Comparison of ENCODE assay signal across 8 cellular contexts in the genomic region with DNA sequence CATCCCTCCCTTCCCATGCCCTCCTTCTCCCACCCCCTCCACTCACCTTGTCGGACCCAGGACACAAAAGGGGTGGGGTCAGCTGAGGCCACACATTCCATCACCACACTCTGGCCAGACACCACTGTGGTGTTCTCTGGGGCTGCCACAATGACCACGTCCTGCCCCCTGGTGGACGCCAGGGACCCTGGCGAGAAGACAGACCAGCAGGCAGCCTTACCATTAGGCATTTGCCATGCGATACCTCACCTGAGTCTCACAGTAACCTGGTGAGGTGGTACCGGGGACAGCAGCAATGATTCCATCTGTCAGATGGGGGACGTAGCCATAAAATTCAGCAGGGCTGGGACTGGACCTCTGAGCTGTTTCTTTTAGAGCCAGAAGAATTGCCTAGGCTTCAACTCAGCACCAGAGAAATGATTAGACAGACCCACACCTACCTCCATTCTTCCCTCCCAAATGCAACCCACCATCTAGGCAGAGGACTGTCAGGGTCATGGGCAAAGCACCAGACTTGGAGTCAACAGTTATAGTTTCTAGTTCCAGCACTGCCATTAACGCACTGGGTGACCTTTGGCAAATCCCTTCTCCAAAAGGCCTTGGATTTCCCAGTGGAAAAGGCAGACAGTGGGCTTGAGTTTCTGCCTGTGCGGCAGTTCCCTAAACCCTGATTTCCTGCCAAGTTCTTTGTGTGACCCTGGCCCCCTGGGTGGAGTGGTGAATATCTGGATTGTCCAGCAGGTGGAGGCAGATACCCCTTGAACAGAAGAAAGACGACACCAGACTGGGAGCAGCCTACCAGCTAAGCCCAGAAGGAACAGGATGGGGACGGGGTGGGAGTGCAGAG. TPM values are rescaled to one million over a fixed set of nuclear protein-coding genes. Genes with fewer than 3 reads are reported as not detected.
DNase-seq lines count a peak whose midpoint lies in the region; ATAC-seq, FAIRE-seq and TF ChIP-seq lines count a peak whose summit lies in the region.

No MANE protein-coding gene starts in this region.

- H3K79me2 ChIP-seq in Karpas-422 (ENCODE audit: low read length) (no peaks in the 10 kb centered on the region), OCI-LY7 (ENCODE audit: insufficient read depth, low read depth, low read length) (no peaks in the 10 kb centered on the region)

- H3K27me3 ChIP-seq in Karpas-422 (ENCODE audit: low read length): no peaks in the 10 kb centered on the region

- ATAC-seq in activated T-helper 17 cell treated with anti-CD3 and anti-CD28 coated beads, Interleukin-2, amount 50 U/mL, for 72 hours (replicated peaks): peak; percentile 63
- ATAC-seq in HG02884 (IDR thresholded peaks at IDR 0.05; ENCODE audit: unreplicated experiment) (no peak), HG03439 (IDR thresholded peaks at IDR 0.05; ENCODE audit: unreplicated experiment) (no peak)

- DNase-seq in DMS153 treated with DMSO at 0.1 percent for 48 hours (lab: John Stamatoyannopoulos, UW; ENCODE audit: unreplicated experiment) (peak; percentile 15), Karpas-422 (peak; percentile 83), OCI-LY7 (ENCODE audit: low spot score) (peak; percentile 65), frontal cortex (ENCODE audit: low spot score in 2 of 2) (peak; percentile 64 to 84), osteocyte (ENCODE audit: extremely low spot score, unreplicated experiment) (peak; percentile 92)

- no peak overlapping the region for H2AFZ ChIP-seq in Karpas-422 (ENCODE audit: low read length)
- H2AFZ ChIP-seq in OCI-LY7 (ENCODE audit: low read length): no peak overlapping the region

- H3K27ac Mint-ChIP-seq in activated T-helper 17 cell treated with anti-CD3 and anti-CD28 coated beads, Interleukin-2, amount 50 U/mL, for 72 hours: no peak overlapping the region
- peak overlapping the region; percentile 88 for H3K27ac Mint-ChIP-seq in osteocyte (ENCODE audit: unreplicated experiment)

- no peaks in the 10 kb centered on the region for H3K9me3 Mint-ChIP-seq in activated T-helper 17 cell treated with anti-CD3 and anti-CD28 coated beads, Interleukin-2, amount 50 U/mL, for 72 hours
- no peaks in the 10 kb centered on the region for H3K9me3 Mint-ChIP-seq in osteocyte (ENCODE audit: unreplicated experiment)

- H4K20me1 ChIP-seq in Karpas-422 (ENCODE audit: insufficient read depth, low read depth, low read length) (0 out of 2 replicates have a peak, but pooled peaks cover 6% of the 10 kb centered on the region), OCI-LY7 (ENCODE audit: insufficient read depth, low read length) (no peaks in the 10 kb centered on the region)

- H3K4me3 Mint-ChIP-seq in activated T-helper 17 cell treated with anti-CD3 and anti-CD28 coated beads, Interleukin-2, amount 50 U/mL, for 72 hours: no peak overlapping the region
- no peak overlapping the region for H3K4me3 Mint-ChIP-seq in osteocyte (ENCODE audit: unreplicated experiment)

- intact Hi-C loops in OCI-LY7 (cut with micrococcal nuclease; ENCODE audit: unreplicated experiment): loop anchor here (1.0 kb wide), 1 partner anchor 83 kb away; no protein-coding TSS in a partner anchor

- peaks cover 5% of the 10 kb centered on the region for H3K4me1 Mint-ChIP-seq in activated T-helper 17 cell treated with anti-CD3 and anti-CD28 coated beads, Interleukin-2, amount 50 U/mL, for 72 hours
- peaks cover 18% of the 10 kb centered on the region for H3K4me1 Mint-ChIP-seq in osteocyte (ENCODE audit: unreplicated experiment)

- no peak overlapping the region for H3K4me3 ChIP-seq in Karpas-422 (ENCODE audit: low read length)
- H3K4me3 ChIP-seq in OCI-LY7 (ENCODE audit: low read depth, low read length, poor library complexity, severe bottlenecking): no peak overlapping the region

- FAIRE-seq in frontal cortex (lab: Jason Lieb, UNC): no peak

- H3K9ac ChIP-seq in Karpas-422 (ENCODE audit: low read length): no peak overlapping the region

- 0 out of 2 replicates have a peak, but pooled peaks cover 3% of the 10 kb centered on the region for H3K4me1 ChIP-seq in Karpas-422 (ENCODE audit: low read length)
- no peaks in the 10 kb centered on the region for H3K4me1 ChIP-seq in OCI-LY7 (ENCODE audit: insufficient read depth, low read length, poor library complexity, severe bottlenecking)

- CTCF ChIA-PET in OCI-LY7 (lab: Charles Lee; ENCODE audit: unreplicated experiment): interaction anchor here (0.6 kb wide), 2 partner anchors 125 to 170 kb away, joined by 8 to 13 read pairs; no protein-coding TSS in a partner anchor

- H3K36me3 ChIP-seq in Karpas-422 (ENCODE audit: insufficient read depth, low read length): no peaks in the 10 kb centered on the region
- no peaks in the 10 kb centered on the region for H3K36me3 ChIP-seq in OCI-LY7 (ENCODE audit: insufficient read depth, low read length)

- H3K9me3 ChIP-seq in Karpas-422 (ENCODE audit: low read length): no peaks in the 10 kb centered on the region
- H3K9me3 ChIP-seq in OCI-LY7 (ENCODE audit: low read length): no peaks in the 10 kb centered on the region

- no peaks in the 10 kb centered on the region for H3K36me3 Mint-ChIP-seq in activated T-helper 17 cell treated with anti-CD3 and anti-CD28 coated beads, Interleukin-2, amount 50 U/mL, for 72 hours (ENCODE audit: low read depth)
- H3K36me3 Mint-ChIP-seq in osteocyte (ENCODE audit: unreplicated experiment): peaks cover 14% of the 10 kb centered on the region

- no peak overlapping the region for H3K27ac ChIP-seq in Karpas-422 (ENCODE audit: low read length)
- H3K27ac ChIP-seq in OCI-LY7 (ENCODE audit: low read depth, low read length, poor library complexity, severe bottlenecking): no peak overlapping the region

- TF ChIP-seq CTCF in OCI-LY7 (conservative IDR thresholded peaks at IDR 0.05; ENCODE audit: low read length): peak; percentile 70
- TF ChIP-seq CTCF in osteocyte (IDR thresholded peaks at IDR 0.05): peak; percentile 67

- POLR2A ChIA-PET in OCI-LY7 (lab: Charles Lee): no interaction called here

- H3K27me3 Mint-ChIP-seq in activated T-helper 17 cell treated with anti-CD3 and anti-CD28 coated beads, Interleukin-2, amount 50 U/mL, for 72 hours: peaks cover 42% of the 10 kb centered on the region
- no peaks in the 10 kb centered on the region for H3K27me3 Mint-ChIP-seq in osteocyte (ENCODE audit: unreplicated experiment)

- BruUV-seq in OCI-LY7 (replicated peaks; lab: Mats Ljungman, UMichigan): no TSS peak

- H3K4me2 ChIP-seq in Karpas-422 (ENCODE audit: low read depth, low read length, poor library complexity, severe bottlenecking) (no peak overlapping the region), OCI-LY7 (ENCODE audit: low read length) (no peak overlapping the region)

- no peaks in the 10 kb centered on the region for H3K9me2 ChIP-seq in Karpas-422 (replicated peaks; ENCODE audit: insufficient read depth, low read length)
- H3K9me2 ChIP-seq in OCI-LY7 (ENCODE audit: insufficient read depth, low read length): no peaks in the 10 kb centered on the region

RNA-seq across cellular contexts. Expression of a gene that starts 21.8 kb away (rescaled TPM):
- 0.18 TPM in 1 of 2 replicates, not detected in the other for total RNA-seq in Karpas-422 (2014; rRNA removed; shearing (Covaris generic); ENCODE audit: low replicate concordance)
- not detected in 2 replicates for total RNA-seq in OCI-LY7 (2014; rRNA removed; shearing (Covaris generic))
- total RNA-seq in OCI-LY7 (2022): 0.19 and 0.20 TPM in 2 replicates
- total RNA-seq in activated T-helper 17 cell treated with anti-CD3 and anti-CD28 coated beads, Interleukin-2, amount 50 U/mL, for 72 hours: under 1 TPM; 0.15 to 0.66 TPM
- total RNA-seq in frontal cortex: 6.9 TPM
- 36.4 and 36.8 TPM in 2 replicates for total RNA-seq in osteocyte

RNA-seq across cellular contexts. Expression of a gene that starts 23.2 kb away (rescaled TPM):
- not detected in 2 replicates for total RNA-seq in Karpas-422 (2014; rRNA removed; shearing (Covaris generic); ENCODE audit: low replicate concordance)
- not detected in 2 replicates for total RNA-seq in OCI-LY7 (2014; rRNA removed; shearing (Covaris generic))
- total RNA-seq in OCI-LY7 (2022) (not detected in 2 replicates), frontal cortex (6.9 TPM), osteocyte (0.16 and 0.48 TPM in 2 replicates)
- total RNA-seq in activated T-helper 17 cell treated with anti-CD3 and anti-CD28 coated beads, Interleukin-2, amount 50 U/mL, for 72 hours: not detected

Comparison
In these comparisons a context has a peak if more than half of its experiments do, and no peak if none do; other contexts are left out.
1. DNase-seq: peak in every context shown above with its lines; median percentile 92 in osteocyte; 83 in Karpas-422; 74 in frontal cortex; 65 in OCI-LY7; 15 in DMS153 treated with DMSO at 0.1 percent for 48 hours.